ENCODE assay signal across 16 cellular contexts in the genomic region with DNA sequence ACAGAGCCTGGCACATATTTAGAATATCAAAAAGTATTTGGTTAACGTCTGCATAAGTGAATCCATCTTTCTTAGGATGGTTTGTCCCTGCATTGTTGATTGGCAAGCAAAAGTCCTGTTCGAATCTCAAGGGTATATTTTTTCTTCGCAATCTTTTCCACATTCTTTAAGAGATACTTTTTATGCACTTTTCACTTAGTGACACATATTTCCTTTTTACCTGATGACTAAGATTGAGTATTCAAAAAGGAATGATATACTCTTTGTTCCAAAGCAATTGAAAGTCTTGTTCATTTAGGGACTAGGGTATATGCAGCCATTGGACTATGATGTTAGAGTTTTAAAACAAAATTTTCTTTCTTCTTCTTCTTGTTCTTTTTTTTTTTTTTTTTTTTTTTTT.
"Had no signal": no experiment of that assay in that cellular context is flagged by ENCODE, and none has a peak within 500 bp of the region (broad histone marks: within the 10 kb centered on the region; RNA-seq: fewer than 3 reads in every experiment).

No MANE protein-coding gene starts in this region.

- DNase-seq: activated CD4-positive, alpha-beta T cell treated with anti-CD3 and anti-CD28 coated beads for 36 hours; activated CD8-positive, alpha-beta memory T cell treated with anti-CD3 and anti-CD28 coated beads, Interleukin-2, amount 50 U/mL, for 4 hours; activated CD8-positive, alpha-beta T cell treated with anti-CD3 and anti-CD28 coated beads for 36 hours; activated gamma-delta T cell treated with Interleukin-2 at 50 U/mL for 16 hours; activated naive CD8-positive, alpha-beta T cell treated with anti-CD3 and anti-CD28 coated beads for 36 hours; activated T-cell treated with anti-CD3 and anti-CD28 coated beads, Interleukin-2, amount 50 U/mL, for 72 hours; hippocampal formation; lower lobe of right lung; midbrain; pancreas; stimulated activated CD4-positive, alpha-beta T cell treated with anti-CD3 and anti-CD28 coated beads, Interleukin-15, amount 100 ng/mL, for 24 hours; stimulated activated CD4-positive, alpha-beta T cell treated with anti-CD3 and anti-CD28 coated beads, Interleukin-4, amount 100 ng/mL, for 4 hours; stimulated activated naive CD8-positive, alpha-beta T cell treated with anti-CD3 and anti-CD28 coated beads, Interleukin-15, amount 100 ng/mL, for 72 hours had no signal

- H3K9me3 ChIP-seq: breast epithelium, gastroesophageal sphincter, lower lobe of right lung, pancreas had no signal

- H3K4me1 ChIP-seq: breast epithelium, gastroesophageal sphincter, lower lobe of right lung, neural progenitor cell, pancreas had no signal

- H3K36me3 ChIP-seq: breast epithelium, gastroesophageal sphincter, lower lobe of right lung, neural progenitor cell, pancreas had no signal

- ATAC-seq: activated CD4-positive, alpha-beta T cell treated with anti-CD3 and anti-CD28 coated beads for 36 hours; activated CD8-positive, alpha-beta T cell treated with anti-CD3 and anti-CD28 coated beads for 36 hours; activated T-cell treated with anti-CD3 and anti-CD28 coated beads, Interleukin-2, amount 50 U/mL, for 72 hours; gastroesophageal sphincter; lower lobe of right lung; pancreas; stimulated activated naive CD8-positive, alpha-beta T cell treated with anti-CD3 and anti-CD28 coated beads, Interleukin-15, amount 100 ng/mL, for 72 hours had no signal

- H2AFZ ChIP-seq: neural progenitor cell had no signal

- H3K4me3 ChIP-seq: breast epithelium, gastroesophageal sphincter, lower lobe of right lung, neural progenitor cell, pancreas had no signal

- H3K27me3 ChIP-seq: breast epithelium, gastroesophageal sphincter, neural progenitor cell, pancreas had no signal

- H3K27ac ChIP-seq: breast epithelium, gastroesophageal sphincter, lower lobe of right lung, neural progenitor cell, pancreas had no signal
